19 cellular contexts compared by ENCODE assay signal in the genomic region with DNA sequence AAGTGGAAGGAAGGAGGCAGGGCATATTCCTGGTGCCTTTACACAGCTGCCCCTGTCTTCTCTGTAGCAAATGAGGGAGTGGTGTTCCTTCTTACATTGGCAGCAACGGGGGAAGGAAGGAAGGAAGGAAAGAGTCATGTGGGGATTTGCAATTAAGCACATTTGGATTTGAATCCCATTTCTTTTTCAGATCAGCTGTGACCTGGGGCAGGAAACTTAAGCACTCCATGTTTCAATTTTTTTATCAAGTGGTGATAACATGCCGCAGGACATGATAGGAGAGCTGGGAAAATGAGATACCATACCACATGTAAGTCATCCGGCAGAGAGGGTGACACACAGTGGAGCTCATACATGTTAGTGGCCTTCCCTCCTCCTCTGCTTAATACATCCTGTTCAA.
DNase-seq lines count a peak whose midpoint lies in the region; ATAC-seq and TF ChIP-seq lines count a peak whose summit lies in the region.
"Had no signal": no experiment of that assay in that cellular context is flagged by ENCODE, and none has a peak within 500 bp of the region (broad histone marks: within the 10 kb centered on the region; RNA-seq: fewer than 3 reads in every experiment).

No MANE protein-coding gene starts in this region.

- no peak overlapping the region for H3K4me3 Mint-ChIP-seq in WTC11
- H3K4me3 Mint-ChIP-seq in nephron: no peak overlapping the region
- no peak overlapping the region for H3K4me3 Mint-ChIP-seq in T-helper 2 cell treated with Interferon-gamma antibody and Interleukin-4, amounts not matched to agents 5 μg/mL and 100 μg/mL, for 36 hours
- H3K4me3 Mint-ChIP-seq: dendritic cell treated with granulocyte-macrophage colony-stimulating factor and Interleukin-4, amounts not matched to agents 40 ng/mL and 50 ng/mL, for 4 days; memory B cell; T-helper 1 cell treated with Interleukin-12 subunit alpha and Interleukin-12 subunit beta and Interleukin-4 antibody, amounts not matched to agents 30 μg/mL and 1 μg/mL, for 36 hours had no signal

- H3K4me1 ChIP-seq in A673 (ENCODE audit: insufficient read depth, low read length, poor library complexity, severe bottlenecking): peaks cover 50% of the 10 kb centered on the region
- H3K4me1 ChIP-seq: ascending aorta, vagina had no signal

- H3K27me3 ChIP-seq in A673 (replicated peaks; ENCODE audit: insufficient read depth, low read depth, low read length, poor library complexity): no peaks in the 10 kb centered on the region
- H3K27me3 ChIP-seq: ascending aorta, vagina had no signal

- intact Hi-C loops in A673 (cut with micrococcal nuclease; ENCODE audit: unreplicated experiment): loop anchor here (5.0 to 10.0 kb wide), 2 partner anchors 181 to 504 kb away; no protein-coding TSS in a partner anchor

- peak overlapping the region; percentile 69 for H3K27ac ChIP-seq in A673 (ENCODE audit: low read depth, low read length, poor library complexity, severe bottlenecking)
- H3K27ac ChIP-seq: ascending aorta, RWPE1, vagina had no signal

- BruUV-seq in A673 (replicated peaks; lab: Mats Ljungman, UMichigan): no TSS peak

- H3K36me3 Mint-ChIP-seq in WTC11 (peaks cover 42% of the 10 kb centered on the region), nephron (ENCODE audit: low read depth) (peaks cover 58% of the 10 kb centered on the region)
- H3K36me3 Mint-ChIP-seq in T-helper 2 cell treated with Interferon-gamma antibody and Interleukin-4, amounts not matched to agents 5 μg/mL and 100 μg/mL, for 36 hours (ENCODE audit: low read depth): peaks cover 9% of the 10 kb centered on the region

- H3K27me3 Mint-ChIP-seq in WTC11 (ENCODE audit: low read depth): no peaks in the 10 kb centered on the region
- H3K27me3 Mint-ChIP-seq in nephron (ENCODE audit: low read depth): no peaks in the 10 kb centered on the region
- no peaks in the 10 kb centered on the region for H3K27me3 Mint-ChIP-seq in T-helper 2 cell treated with Interferon-gamma antibody and Interleukin-4, amounts not matched to agents 5 μg/mL and 100 μg/mL, for 36 hours (ENCODE audit: low read depth)
- H3K27me3 Mint-ChIP-seq: dendritic cell treated with granulocyte-macrophage colony-stimulating factor and Interleukin-4, amounts not matched to agents 40 ng/mL and 50 ng/mL, for 4 days had no signal

- no peak for TF ChIP-seq CTCF in A673 (conservative IDR thresholded peaks at IDR 0.05; ENCODE audit: low read depth, low read length)
- TF ChIP-seq CTCF in WTC11 (IDR thresholded peaks at IDR 0.05): no peak
- TF ChIP-seq CTCF in fibroblast of villous mesenchyme (IDR thresholded peaks at IDR 0.05; ENCODE audit: insufficient read depth, low read depth, low read length): no peak
- no peak for TF ChIP-seq CTCF in nephron (IDR thresholded peaks at IDR 0.05; ENCODE audit: unreplicated experiment in 3 of 3)
- no peak for TF ChIP-seq CTCF in GM13977 (IDR thresholded peaks at IDR 0.05; ENCODE audit: extremely low read depth, insufficient read depth, missing control alignments)

- peak; percentile 30; the same call in 1 of the 2 replicates for ATAC-seq in WTC11
- ATAC-seq: activated CD4-positive, CD25-positive, alpha-beta regulatory T cell treated with anti-CD3 and anti-CD28 coated beads, Interleukin-2, amount 50 U/mL, for 24 hours; stimulated activated naive CD8-positive, alpha-beta T cell treated with anti-CD3 and anti-CD28 coated beads, Interleukin-15, Interleukin-2, amounts not matched to agents 100 U/mL and 50 U/mL, for 24 hours had no signal

- no peaks in the 10 kb centered on the region for H3K9me3 ChIP-seq in A673 (ENCODE audit: low read depth, low read length, poor library complexity, severe bottlenecking)
- H3K9me3 ChIP-seq: ascending aorta, vagina had no signal

- peak; percentile 94 for DNase-seq in A673 (ENCODE audit: low spot score)
- no peak for DNase-seq in WTC11 (ENCODE audit: low spot score)
- peak; percentile 24 for DNase-seq in fibroblast of villous mesenchyme (ENCODE audit: low read depth)
- no peak for DNase-seq in NCI-H748 (lab: John Stamatoyannopoulos, UW; ENCODE audit: unreplicated experiment)
- DNase-seq in GM13977 (ENCODE audit: low spot score): no peak
- no peak for DNase-seq in RPMI8226
- no peak for DNase-seq in T-helper 2 cell treated with Interferon-gamma antibody and Interleukin-4, amounts not matched to agents 5 μg/mL and 100 μg/mL, for 36 hours (ENCODE audit: low spot score)
- DNase-seq: HCEC 1CT; NCI-H2029 treated with DMSO at 0.1 percent for 48 hours; NCI-H774; stimulated activated naive CD8-positive, alpha-beta T cell treated with anti-CD3 and anti-CD28 coated beads, Interleukin-15, Interleukin-2, amounts not matched to agents 100 U/mL and 50 U/mL, for 24 hours had no signal

- CTCF ChIA-PET in A673 (lab: Charles Lee) (no interaction called here), WTC11 (lab: Charles Lee) (interaction anchor here (0.5 kb wide), 1 partner anchor 75 kb away, joined by 3 read pairs; no protein-coding TSS in a partner anchor)

- POLR2A ChIA-PET in A673 (lab: Charles Lee; ENCODE audit: low non-redundant PET): interaction anchor here (0.6 kb wide), 2 partner anchors 422 to 739 kb away, joined by 3 to 6 read pairs; no protein-coding TSS in a partner anchor
- POLR2A ChIA-PET in WTC11 (lab: Charles Lee): no interaction called here

- H3K27ac Mint-ChIP-seq in WTC11 (peak overlapping the region; percentile 96), nephron (peak overlapping the region; percentile 34 to 57 (median 55))
- no peak overlapping the region for H3K27ac Mint-ChIP-seq in T-helper 2 cell treated with Interferon-gamma antibody and Interleukin-4, amounts not matched to agents 5 μg/mL and 100 μg/mL, for 36 hours
- H3K27ac Mint-ChIP-seq: dendritic cell treated with granulocyte-macrophage colony-stimulating factor and Interleukin-4, amounts not matched to agents 40 ng/mL and 50 ng/mL, for 4 days; memory B cell; T-helper 1 cell treated with Interleukin-12 subunit alpha and Interleukin-12 subunit beta and Interleukin-4 antibody, amounts not matched to agents 30 μg/mL and 1 μg/mL, for 36 hours had no signal

- no peaks in the 10 kb centered on the region for H3K9me3 Mint-ChIP-seq in WTC11
- no peaks in the 10 kb centered on the region for H3K9me3 Mint-ChIP-seq in nephron
- no peaks in the 10 kb centered on the region for H3K9me3 Mint-ChIP-seq in T-helper 2 cell treated with Interferon-gamma antibody and Interleukin-4, amounts not matched to agents 5 μg/mL and 100 μg/mL, for 36 hours
- H3K9me3 Mint-ChIP-seq: dendritic cell treated with granulocyte-macrophage colony-stimulating factor and Interleukin-4, amounts not matched to agents 40 ng/mL and 50 ng/mL, for 4 days; memory B cell; T-helper 1 cell treated with Interleukin-12 subunit alpha and Interleukin-12 subunit beta and Interleukin-4 antibody, amounts not matched to agents 30 μg/mL and 1 μg/mL, for 36 hours had no signal

- in situ Hi-C loops in GM13977 (cut with MboI; ENCODE audit: low pct_unique_long_range_greater_than_20kb, low sequenced_read_pairs, unreplicated experiment): no loop called here

- H3K36me3 ChIP-seq in A673 (ENCODE audit: insufficient read depth, low read length, poor library complexity, severe bottlenecking): peaks cover 19% of the 10 kb centered on the region

- H3K4me1 Mint-ChIP-seq in WTC11: peaks cover 53% of the 10 kb centered on the region
- H3K4me1 Mint-ChIP-seq in nephron: peaks cover 15% of the 10 kb centered on the region
- peaks cover 4% of the 10 kb centered on the region for H3K4me1 Mint-ChIP-seq in T-helper 2 cell treated with Interferon-gamma antibody and Interleukin-4, amounts not matched to agents 5 μg/mL and 100 μg/mL, for 36 hours (ENCODE audit: low read depth)

- H3K4me3 ChIP-seq in A673 (ENCODE audit: low read depth, low read length, poor library complexity, severe bottlenecking) (peak overlapping the region; percentile 18), fibroblast of villous mesenchyme (ENCODE audit: low read depth, low read length) (no peak overlapping the region)
- H3K4me3 ChIP-seq: ascending aorta, vagina had no signal

TF ChIP-seq in WTC11, 78 proteins besides CTCF, POLR2A, EP300 and RAD21 (continues in another document):
- TF ChIP-seq, protein P1, sequence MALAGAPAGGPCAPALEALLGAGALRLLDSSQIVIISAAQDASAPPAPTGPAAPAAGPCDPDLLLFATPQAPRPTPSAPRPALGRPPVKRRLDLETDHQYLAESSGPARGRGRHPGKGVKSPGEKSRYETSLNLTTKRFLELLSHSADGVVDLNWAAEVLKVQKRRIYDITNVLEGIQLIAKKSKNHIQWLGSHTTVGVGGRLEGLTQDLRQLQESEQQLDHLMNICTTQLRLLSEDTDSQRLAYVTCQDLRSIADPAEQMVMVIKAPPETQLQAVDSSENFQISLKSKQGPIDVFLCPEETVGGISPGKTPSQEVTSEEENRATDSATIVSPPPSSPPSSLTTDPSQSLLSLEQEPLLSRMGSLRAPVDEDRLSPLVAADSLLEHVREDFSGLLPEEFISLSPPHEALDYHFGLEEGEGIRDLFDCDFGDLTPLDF (CRISPR knock-in tag; IDR thresholded peaks at IDR 0.05): no peak
- no peak for TF ChIP-seq JAZF1 (CRISPR knock-in tag; IDR thresholded peaks at IDR 0.05)

Comparison
In these comparisons a context has a peak if more than half of its experiments do, and no peak if none do; other contexts are left out.
1. DNase-seq: peak in A673 (single experiment) and fibroblast of villous mesenchyme (single experiment); none in WTC11 (single experiment), NCI-H748 (single experiment), GM13977 (single experiment), RPMI8226 (single experiment) and T-helper 2 cell treated with Interferon-gamma antibody and Interleukin-4, amounts not matched to agents 5 μg/mL and 100 μg/mL, for 36 hours (single experiment).